Comparison of ENCODE assay signal across 12 cellular contexts in the genomic region with DNA sequence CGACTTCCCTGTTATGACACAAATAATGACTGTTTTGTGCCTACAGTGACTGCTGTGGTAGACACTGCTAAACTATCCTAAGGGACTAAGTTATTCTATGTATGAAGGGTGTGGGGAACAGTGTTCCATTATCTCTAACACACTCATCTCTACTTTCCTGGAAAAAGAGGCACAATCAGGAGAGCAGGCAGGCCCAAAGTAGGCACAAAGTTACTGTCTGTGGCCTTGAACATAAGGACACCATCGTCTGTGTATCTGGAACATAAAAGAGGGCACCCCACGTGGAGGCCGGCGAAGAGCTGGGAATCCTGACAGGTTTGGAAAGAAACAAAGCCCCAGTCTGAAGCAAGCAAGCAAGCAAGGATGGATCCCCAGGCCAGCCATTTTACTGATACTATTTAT. TPM values are rescaled to one million over a fixed set of nuclear protein-coding genes. Genes with fewer than 3 reads are reported as not detected.
DNase-seq lines count a peak whose midpoint lies in the region; ATAC-seq and TF ChIP-seq lines count a peak whose summit lies in the region.
"Had no signal": no experiment of that assay in that cellular context is flagged by ENCODE, and none has a peak within 500 bp of the region (broad histone marks: within the 10 kb centered on the region; RNA-seq: fewer than 3 reads in every experiment).

No MANE protein-coding gene starts in this region.

- no peaks in the 10 kb centered on the region for H3K27me3 ChIP-seq in mammary epithelial cell (ENCODE audit: insufficient read depth, low read length)
- H3K27me3 ChIP-seq: sigmoid colon had no signal

- H3K4me1 Mint-ChIP-seq in Calu3 (ENCODE audit: low read depth, unreplicated experiment): peaks cover 31% of the 10 kb centered on the region
- peaks cover 35% of the 10 kb centered on the region for H3K4me1 Mint-ChIP-seq in neural crest cell

- peak overlapping the region; percentile 95 for H3K4me2 ChIP-seq in mammary epithelial cell (ENCODE audit: insufficient read depth, low read depth, low read length)

- 79% methylated on average over 5 of the region's 5 CpGs for WGBS in mammary epithelial cell (ENCODE audit: low coverage, missing lambda C conversion rate)
- 73 to 85% methylated on average over 5 of the region's 5 CpGs for whole genome bisulfite sequencing in lower leg skin, 2 donors

- BruUV-seq in Calu3 (replicated peaks; lab: Mats Ljungman, UMichigan) (no TSS peak), mammary epithelial cell (replicated peaks; lab: Mats Ljungman, UMichigan) (no TSS peak)

- no peaks in the 10 kb centered on the region for H4K20me1 ChIP-seq in mammary epithelial cell (ENCODE audit: insufficient read depth, low read length)

- peaks cover 3% of the 10 kb centered on the region for H3K9me3 Mint-ChIP-seq in Calu3 (ENCODE audit: low read depth, unreplicated experiment)
- H3K9me3 Mint-ChIP-seq in neural crest cell: no peaks in the 10 kb centered on the region

- ATAC-seq in HG03442 (IDR thresholded peaks at IDR 0.05; ENCODE audit: unreplicated experiment): no peak
- ATAC-seq in HG03175 (IDR thresholded peaks at IDR 0.05; ENCODE audit: unreplicated experiment): no peak

- no peak overlapping the region for H3K27ac ChIP-seq in mammary epithelial cell (ENCODE audit: insufficient read depth, low read depth, low read length)

- H3K27ac Mint-ChIP-seq in Calu3 (ENCODE audit: unreplicated experiment) (no peak overlapping the region), neural crest cell (ENCODE audit: unreplicated experiment) (peak overlapping the region; percentile 4)

- in situ Hi-C loops in mammary epithelial cell (cut with MboI; ENCODE audit: low sequenced_read_pairs in 2 of 2): loop anchor here (5.0 to 10.0 kb wide), 2 partner anchors 111 to 119 kb away; no protein-coding TSS in a partner anchor

- intact Hi-C loops in Calu3 (cut with micrococcal nuclease; ENCODE audit: unreplicated experiment) (loop anchor here (2.0 kb wide), 2 partner anchors 111 to 121 kb away; no protein-coding TSS in a partner anchor), mammary epithelial cell (cut with micrococcal nuclease) (loop anchor here (2.0 to 10.0 kb wide), 3 partner anchors 119 to 269 kb away; partner anchors contain the start of gene EIF2B5), lower leg skin (cut with DNase I; ENCODE audit: low total_unique reads) (loop anchor here (5.0 kb wide), 2 partner anchors 104 to 119 kb away; no protein-coding TSS in a partner anchor)

- no peaks in the 10 kb centered on the region for H3K9me3 ChIP-seq in mammary epithelial cell (replicated peaks; ENCODE audit: insufficient read depth, low read length)
- H3K9me3 ChIP-seq: sigmoid colon had no signal

- H3K9ac ChIP-seq in mammary epithelial cell (ENCODE audit: insufficient read depth, low read length): no peak overlapping the region

- CTCF ChIA-PET in Calu3 (lab: Charles Lee): interaction anchor here (0.7 to 2.3 kb wide), 2 partner anchors 9 to 38 kb away, joined by 3 to 18 read pairs; no protein-coding TSS in a partner anchor
- CTCF ChIA-PET in mammary epithelial cell (lab: Charles Lee; ENCODE audit: low non-redundant PET): no interaction called here

- no peak for DNase-seq in Calu3
- no peak for DNase-seq in LNCaP clone FGC (ENCODE audit: low read depth)
- DNase-seq in mammary epithelial cell: no peak
- no peak for DNase-seq in neural crest cell (ENCODE audit: low read depth, low spot score)
- no peak for DNase-seq in lower leg skin (ENCODE audit: low spot score in 2 of 2)
- DNase-seq: activated naive CD4-positive, alpha-beta T cell treated with Interleukin-2 at 50 U/mL for 16 hours; GOT3; KBM-7; sigmoid colon had no signal

- peak overlapping the region; percentile 100 for H3K4me3 Mint-ChIP-seq in Calu3 (ENCODE audit: low read depth, unreplicated experiment)
- peak overlapping the region; percentile 87 for H3K4me3 Mint-ChIP-seq in neural crest cell

- peaks cover 17% of the 10 kb centered on the region for H3K4me1 ChIP-seq in mammary epithelial cell (ENCODE audit: insufficient read depth, low read length)

- no peak for TF ChIP-seq POLR2A in lower leg skin (IDR thresholded peaks at IDR 0.05)

- H3K79me2 ChIP-seq in mammary epithelial cell (ENCODE audit: insufficient read depth, low read length): peaks cover 30% of the 10 kb centered on the region

- H3K36me3 ChIP-seq in mammary epithelial cell (ENCODE audit: insufficient read depth, low read length): peaks cover 6% of the 10 kb centered on the region

- no peak overlapping the region for H2AFZ ChIP-seq in mammary epithelial cell (ENCODE audit: low read depth, low read length)

- H3K27me3 Mint-ChIP-seq in Calu3 (ENCODE audit: unreplicated experiment): peaks cover 11% of the 10 kb centered on the region
- H3K27me3 Mint-ChIP-seq in neural crest cell (ENCODE audit: low read depth): peaks cover 3% of the 10 kb centered on the region

- dilution Hi-C loops in mammary epithelial cell (cut with HindIII; ENCODE audit: low sequenced_read_pairs): no loop called here

- H3K36me3 Mint-ChIP-seq in Calu3 (ENCODE audit: insufficient read depth, unreplicated experiment) (peaks cover 25% of the 10 kb centered on the region), neural crest cell (ENCODE audit: low read depth) (peaks cover 8% of the 10 kb centered on the region)

- TF ChIP-seq CTCF in Calu3 (IDR thresholded peaks at IDR 0.05; ENCODE audit: unreplicated experiment): no peak
- no peak for TF ChIP-seq CTCF in LNCaP clone FGC (IDR thresholded peaks at IDR 0.05; ENCODE audit: control insufficient read depth, extremely low read depth, insufficient read depth)
- no peak for TF ChIP-seq CTCF in mammary epithelial cell (conservative IDR thresholded peaks at IDR 0.05 in 1 of 2, IDR thresholded peaks at IDR 0.05 in 1 of 2; ENCODE audit: extremely low read depth in 1 of 2, insufficient read depth in 1 of 2, low read depth in 1 of 2, low read length in 2 of 2)
- TF ChIP-seq CTCF in neural crest cell (conservative IDR thresholded peaks at IDR 0.05): no peak
- no peak for TF ChIP-seq CTCF in lower leg skin (IDR thresholded peaks at IDR 0.05)

- H3K4me3 ChIP-seq in LNCaP clone FGC (ENCODE audit: low read depth, low read length) (0 out of 2 replicates have a peak overlapping the region, but pooled peaks have one; percentile 0), mammary epithelial cell (replicated peaks in 1 of 3; ENCODE audit: insufficient read depth in 1 of 3, low read depth in 2 of 3, low read length in 3 of 3) (no peak overlapping the region), lower leg skin (ENCODE audit: low read depth, poor library complexity, severe bottlenecking) (no peak overlapping the region)

RNA-seq across cellular contexts. Expression of gene ABCC5, which starts 1.5 kb away (rescaled TPM):
- total RNA-seq in Calu3 (2022): 33.8 and 39.1 TPM in 2 replicates
- total RNA-seq in mammary epithelial cell: 10 to 100 TPM; 17.3 to 24.1 TPM
- polyA plus RNA-seq in mammary epithelial cell: 12.3 TPM
- polyA minus RNA-seq in mammary epithelial cell: 18.0 TPM
- total RNA-seq in neural crest cell: 47.3 and 50.9 TPM in 2 replicates
- 10 to 100 TPM in 3 of 4 donors, 1 to 10 TPM in 1; 8.9 to 14.3 (median 11.9) TPM for total RNA-seq in lower leg skin

RNA-seq across cellular contexts. Expression of gene HTR3D, which starts 15.4 kb away (rescaled TPM):
- total RNA-seq in Calu3 (2022) (not detected in 2 replicates), mammary epithelial cell (not detected), neural crest cell (not detected in 2 replicates), lower leg skin (not detected)
- not detected for polyA plus RNA-seq in mammary epithelial cell
- not detected for polyA minus RNA-seq in mammary epithelial cell
- total RNA-seq: sigmoid colon, subcutaneous adipose tissue had no signal
- polyA plus RNA-seq: sigmoid colon had no signal

RNA-seq across cellular contexts. Expression of gene HTR3C, which starts 36.7 kb away (rescaled TPM):
- total RNA-seq in Calu3 (2022) (not detected in 2 replicates), mammary epithelial cell (not detected), neural crest cell (not detected in 2 replicates), lower leg skin (not detected)
- polyA plus RNA-seq in mammary epithelial cell: not detected
- polyA minus RNA-seq in mammary epithelial cell: not detected
- total RNA-seq: sigmoid colon, subcutaneous adipose tissue had no signal
